In genomic region chr3:121981473-121981872, GRCh38 we compare ENCODE assay signal across 1 cellular context.
TF ChIP-seq lines count a peak whose summit lies in the region.

No MANE protein-coding gene starts in this region.

TF ChIP-seq in WTC11, 78 proteins besides CTCF, POLR2A, EP300 and RAD21 (continued from another document):
- TF ChIP-seq, protein P1, sequence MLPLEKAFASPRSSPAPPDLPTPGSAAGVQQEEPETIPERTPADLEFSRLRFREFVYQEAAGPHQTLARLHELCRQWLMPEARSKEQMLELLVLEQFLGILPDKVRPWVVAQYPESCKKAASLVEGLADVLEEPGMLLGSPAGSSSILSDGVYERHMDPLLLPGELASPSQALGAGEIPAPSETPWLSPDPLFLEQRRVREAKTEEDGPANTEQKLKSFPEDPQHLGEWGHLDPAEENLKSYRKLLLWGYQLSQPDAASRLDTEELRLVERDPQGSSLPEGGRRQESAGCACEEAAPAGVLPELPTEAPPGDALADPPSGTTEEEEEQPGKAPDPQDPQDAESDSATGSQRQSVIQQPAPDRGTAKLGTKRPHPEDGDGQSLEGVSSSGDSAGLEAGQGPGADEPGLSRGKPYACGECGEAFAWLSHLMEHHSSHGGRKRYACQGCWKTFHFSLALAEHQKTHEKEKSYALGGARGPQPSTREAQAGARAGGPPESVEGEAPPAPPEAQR (CRISPR knock-in tag; IDR thresholded peaks at IDR 0.05): no peak
- TF ChIP-seq ETV6 (CRISPR knock-in tag; IDR thresholded peaks at IDR 0.05): no peak
- TF ChIP-seq TP53 (CRISPR knock-in tag; IDR thresholded peaks at IDR 0.05): no peak
- no peak for TF ChIP-seq SP1 (CRISPR knock-in tag; conservative IDR thresholded peaks at IDR 0.05)
- no peak for TF ChIP-seq PRRX2 (CRISPR knock-in tag; IDR thresholded peaks at IDR 0.05)
TF ChIP-seq in WTC11: peak in this region for 0.
